24 cellular contexts compared by ENCODE assay signal in genomic region chr6:137160763-137161162, GRCh38. TPM values are rescaled to one million over a fixed set of nuclear protein-coding genes. Genes with fewer than 3 reads are reported as not detected.
DNase-seq lines count a peak whose midpoint lies in the region; ATAC-seq, FAIRE-seq and TF ChIP-seq lines count a peak whose summit lies in the region.
"Had no signal": no experiment of that assay in that cellular context is flagged by ENCODE, and none has a peak within 500 bp of the region (broad histone marks: within the 10 kb centered on the region; RNA-seq: fewer than 3 reads in every experiment).

No MANE protein-coding gene starts in this region.

- TF ChIP-seq CTCF in SK-N-SH (IDR thresholded peaks at IDR 0.05): no peak
- TF ChIP-seq CTCF in CD8-positive, alpha-beta T cell (IDR thresholded peaks at IDR 0.05): no peak
- no peak for TF ChIP-seq CTCF in prostate gland (IDR thresholded peaks at IDR 0.05)

- H3K36me3 ChIP-seq in SK-N-SH (replicated peaks in 1 of 2; ENCODE audit: control insufficient read depth in 1 of 2, insufficient read depth in 2 of 2, low read length in 1 of 2) (no peaks in the 10 kb centered on the region), prostate gland (no peaks in the 10 kb centered on the region)
- H3K36me3 ChIP-seq in CD8-positive, alpha-beta T cell (ENCODE audit: insufficient read depth, low read length): no peaks in the 10 kb centered on the region
- H3K36me3 ChIP-seq: adrenal gland, colonic mucosa, thoracic aorta, WERI-Rb-1 had no signal

- no peak overlapping the region for H3K4me3 Mint-ChIP-seq in CD8-positive, alpha-beta T cell
- H3K4me3 Mint-ChIP-seq: activated T-helper 17 cell treated with anti-CD3 and anti-CD28 coated beads, Interleukin-2, amount 50 U/mL, for 72 hours; CD14-positive monocyte; naive thymus-derived CD8-positive, alpha-beta T cell had no signal

- H3K4me1 ChIP-seq in SK-N-SH (ENCODE audit: control insufficient read depth in 1 of 2, insufficient read depth in 2 of 2, low read depth in 1 of 2, low read length in 1 of 2) (no peaks in the 10 kb centered on the region), prostate gland (replicated peaks) (no peaks in the 10 kb centered on the region)
- peaks cover 18% of the 10 kb centered on the region for H3K4me1 ChIP-seq in CD8-positive, alpha-beta T cell (ENCODE audit: insufficient read depth, low read length)
- H3K4me1 ChIP-seq: adrenal gland, colonic mucosa had no signal

- H4K20me1 ChIP-seq in SK-N-SH (ENCODE audit: insufficient read depth): no peaks in the 10 kb centered on the region

- no peaks in the 10 kb centered on the region for H3K27me3 ChIP-seq in SK-N-SH (ENCODE audit: insufficient read depth)
- H3K27me3 ChIP-seq in CD8-positive, alpha-beta T cell (ENCODE audit: insufficient read depth, low read length): no peaks in the 10 kb centered on the region
- no peaks in the 10 kb centered on the region for H3K27me3 ChIP-seq in prostate gland (replicated peaks; ENCODE audit: insufficient read depth)
- H3K27me3 ChIP-seq: adrenal gland, colonic mucosa had no signal

- TF ChIP-seq RAD21 in SK-N-SH (IDR thresholded peaks at IDR 0.05; ENCODE audit: low read length): no peak

- TF ChIP-seq POLR2A in prostate gland (IDR thresholded peaks at IDR 0.05): no peak

- no peaks in the 10 kb centered on the region for H3F3A ChIP-seq in SK-N-SH (replicated peaks; ENCODE audit: insufficient read depth)

- no peak overlapping the region for H2AFZ ChIP-seq in SK-N-SH (ENCODE audit: low read depth)

- peaks cover 26% of the 10 kb centered on the region for H3K4me1 Mint-ChIP-seq in CD8-positive, alpha-beta T cell (ENCODE audit: low read depth)

- intact Hi-C loops in CD8-positive, alpha-beta T cell (cut with DNase I, micrococcal nuclease): no loop called here
- intact Hi-C loops in prostate gland (cut with DNase I): no loop called here

- H3K79me2 ChIP-seq in SK-N-SH (ENCODE audit: insufficient read depth): no peaks in the 10 kb centered on the region

- H3K27ac Mint-ChIP-seq in CD8-positive, alpha-beta T cell: no peak overlapping the region
- H3K27ac Mint-ChIP-seq: activated T-helper 17 cell treated with anti-CD3 and anti-CD28 coated beads, Interleukin-2, amount 50 U/mL, for 72 hours; progenitor cell of endocrine pancreas had no signal

- H3K9me3 ChIP-seq in SK-N-SH (no peaks in the 10 kb centered on the region), prostate gland (no peaks in the 10 kb centered on the region)
- H3K9me3 ChIP-seq in CD8-positive, alpha-beta T cell (ENCODE audit: low read length): no peaks in the 10 kb centered on the region
- H3K9me3 ChIP-seq: adrenal gland, colonic mucosa, thoracic aorta had no signal

- no peaks in the 10 kb centered on the region for H3K9me2 ChIP-seq in SK-N-SH

- peaks cover 9% of the 10 kb centered on the region for H3K27me3 Mint-ChIP-seq in CD8-positive, alpha-beta T cell (ENCODE audit: low read depth)

- ATAC-seq in SK-N-SH treated with all-trans-retinoic acid at 6 μM for 48 hours: no peak
- ATAC-seq in CD8-positive, alpha-beta T cell: no peak
- ATAC-seq in HG03039 (IDR thresholded peaks at IDR 0.05; ENCODE audit: unreplicated experiment): no peak
- ATAC-seq: activated T-helper 17 cell treated with anti-CD3 and anti-CD28 coated beads, Interleukin-2, amount 50 U/mL, for 72 hours; naive thymus-derived CD8-positive, alpha-beta T cell had no signal

- WGBS in SK-N-SH (ENCODE audit: low lambda C conversion rate): 20% methylated on average over 3 of the region's 3 CpGs
- WGBS in prostate gland: 74% methylated on average over 3 of the region's 3 CpGs

- no peaks in the 10 kb centered on the region for H3K9me3 Mint-ChIP-seq in CD8-positive, alpha-beta T cell
- H3K9me3 Mint-ChIP-seq: activated T-helper 17 cell treated with anti-CD3 and anti-CD28 coated beads, Interleukin-2, amount 50 U/mL, for 72 hours had no signal

- CTCF ChIA-PET in SK-N-SH (lab: Yijun Ruan, JAX): no interaction called here
- CTCF ChIA-PET in CD8-positive, alpha-beta T cell (lab: Charles Lee): interaction anchor here (1.2 to 1.8 kb wide), 2 partner anchors 66 to 181 kb away, joined by 4 to 6 read pairs; no protein-coding TSS in a partner anchor

- no peak overlapping the region for H3K4me3 ChIP-seq in SK-N-SH (ENCODE audit: low read depth in 2 of 2, low read length in 1 of 2)
- H3K4me3 ChIP-seq in CD8-positive, alpha-beta T cell (ENCODE audit: low read depth, low read length): no peak overlapping the region
- no peak overlapping the region for H3K4me3 ChIP-seq in prostate gland
- H3K4me3 ChIP-seq: adrenal gland, colonic mucosa, smooth muscle cell, thoracic aorta had no signal

- no peak overlapping the region for H3K4me2 ChIP-seq in SK-N-SH
- H3K4me2 ChIP-seq: KMS-11, smooth muscle cell had no signal

- DNase-seq in SK-N-SH: no peak
- peak; percentile 53 for DNase-seq in astrocyte of the hippocampus (ENCODE audit: low read depth, low spot score)
- peak; percentile 56 for DNase-seq in kidney glomerular epithelial cell (lab: John Stamatoyannopoulos, UW)
- DNase-seq in urothelium cell line (ENCODE audit: low spot score): peak; percentile 37
- no peak for DNase-seq in CD8-positive, alpha-beta T cell
- DNase-seq in prostate gland (ENCODE audit: low spot score): no peak
- DNase-seq: adrenal gland; colonic mucosa; naive thymus-derived CD8-positive, alpha-beta T cell; NCI-H1417; stimulated activated CD4-positive, alpha-beta T cell treated with anti-CD3 and anti-CD28 coated beads, Interleukin-4, amount 100 ng/mL, for 4 hours; WERI-Rb-1 had no signal

- no peak for TF ChIP-seq EP300 in SK-N-SH (IDR thresholded peaks at IDR 0.05; ENCODE audit: borderline replicate concordance in 1 of 2, low read depth in 1 of 2, low read length in 1 of 2)

- POLR2A ChIA-PET in SK-N-SH (lab: Yijun Ruan, JAX): no interaction called here
- POLR2A ChIA-PET in CD8-positive, alpha-beta T cell (lab: Charles Lee): no interaction called here

- peak; percentile 5 for FAIRE-seq in urothelium cell line (lab: Jason Lieb, UNC)
- FAIRE-seq: endometrium, H54 had no signal

- H3K9ac ChIP-seq in SK-N-SH: no peak overlapping the region
- H3K9ac ChIP-seq: KMS-11 had no signal

- H3K27ac ChIP-seq in SK-N-SH (ENCODE audit: low read depth in 2 of 2, low read length in 1 of 2) (no peak overlapping the region), prostate gland (no peak overlapping the region)
- H3K27ac ChIP-seq in CD8-positive, alpha-beta T cell (ENCODE audit: low read depth, low read length): no peak overlapping the region
- H3K27ac ChIP-seq: 22Rv1, adrenal gland, colonic mucosa, KMS-11, thoracic aorta, WERI-Rb-1 had no signal

- no peaks in the 10 kb centered on the region for H3K36me3 Mint-ChIP-seq in CD8-positive, alpha-beta T cell

TF ChIP-seq in SK-N-SH treated with all-trans-retinoic acid at 6 μM for 48 hours, 23 proteins besides CTCF, POLR2A, EP300 and RAD21 (continues in another document):
- TF ChIP-seq, protein P1, sequence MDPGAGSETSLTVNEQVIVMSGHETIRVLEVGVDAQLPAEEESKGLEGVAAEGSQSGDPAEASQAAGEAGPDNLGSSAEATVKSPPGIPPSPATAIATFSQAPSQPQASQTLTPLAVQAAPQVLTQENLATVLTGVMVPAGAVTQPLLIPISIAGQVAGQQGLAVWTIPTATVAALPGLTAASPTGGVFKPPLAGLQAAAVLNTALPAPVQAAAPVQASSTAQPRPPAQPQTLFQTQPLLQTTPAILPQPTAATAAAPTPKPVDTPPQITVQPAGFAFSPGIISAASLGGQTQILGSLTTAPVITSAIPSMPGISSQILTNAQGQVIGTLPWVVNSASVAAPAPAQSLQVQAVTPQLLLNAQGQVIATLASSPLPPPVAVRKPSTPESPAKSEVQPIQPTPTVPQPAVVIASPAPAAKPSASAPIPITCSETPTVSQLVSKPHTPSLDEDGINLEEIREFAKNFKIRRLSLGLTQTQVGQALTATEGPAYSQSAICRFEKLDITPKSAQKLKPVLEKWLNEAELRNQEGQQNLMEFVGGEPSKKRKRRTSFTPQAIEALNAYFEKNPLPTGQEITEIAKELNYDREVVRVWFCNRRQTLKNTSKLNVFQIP (CRISPR knock-in tag; IDR thresholded peaks at IDR 0.05; ENCODE audit: borderline replicate concordance, low read depth): no peak
- TF ChIP-seq CSDC2 (CRISPR knock-in tag; IDR thresholded peaks at IDR 0.05) (no peak), ZFP3 (CRISPR knock-in tag; IDR thresholded peaks at IDR 0.05) (no peak), PPARA (CRISPR knock-in tag; IDR thresholded peaks at IDR 0.05; ENCODE audit: borderline replicate concordance) (no peak), TCF4 (CRISPR knock-in tag; IDR thresholded peaks at IDR 0.05; ENCODE audit: borderline replicate concordance) (no peak), TOX (CRISPR knock-in tag; IDR thresholded peaks at IDR 0.05; ENCODE audit: borderline replicate concordance) (no peak)

TF ChIP-seq in SK-N-SH, 30 proteins besides CTCF, POLR2A, EP300 and RAD21:
- TF ChIP-seq EZH2phosphoT487 (IDR thresholded peaks at IDR 0.05; ENCODE audit: borderline replicate concordance, low read depth): no peak
- no peak for TF ChIP-seq IRF3 (IDR thresholded peaks at IDR 0.05; ENCODE audit: low read depth, low read length)
- no peak for TF ChIP-seq MEF2A (IDR thresholded peaks at IDR 0.05; ENCODE audit: borderline replicate concordance, low read depth)
- no peak for TF ChIP-seq TEAD4 (IDR thresholded peaks at IDR 0.05; ENCODE audit: borderline replicate concordance, insufficient read depth)
- TF ChIP-seq TAF1 (IDR thresholded peaks at IDR 0.05; ENCODE audit: borderline replicate concordance, low read depth, low read length): no peak

RNA-seq across cellular contexts. Expression of gene IL22RA2, which starts 12.7 kb away (rescaled TPM):
- polyA plus RNA-seq in SK-N-SH (2012; rRNA removed): not detected in 2 replicates
- polyA plus RNA-seq in SK-N-SH (2012; cell fraction: cytosol; rRNA removed): not detected in 2 replicates
- not detected in 2 replicates for polyA plus RNA-seq in SK-N-SH (2012; cell fraction: nucleus; rRNA removed)
- not detected for total RNA-seq in CD8-positive, alpha-beta T cell
- not detected for total RNA-seq in prostate gland
- total RNA-seq: activated T-helper 17 cell treated with anti-CD3 and anti-CD28 coated beads, Interleukin-2, amount 50 U/mL, for 72 hours; adrenal gland; lung microvascular endothelial cell; naive thymus-derived CD8-positive, alpha-beta T cell; progenitor cell of endocrine pancreas; smooth muscle cell; thoracic aorta had no signal
- polyA plus RNA-seq: adrenal gland; CD14-positive monocyte; naive thymus-derived CD8-positive, alpha-beta T cell; smooth muscle cell had no signal

RNA-seq across cellular contexts. Expression of gene IFNGR1, which starts 58.4 kb away (rescaled TPM):
- 11.5 and 16.7 TPM in 2 replicates for polyA plus RNA-seq in SK-N-SH (2012; rRNA removed)
- polyA plus RNA-seq in SK-N-SH (2012; cell fraction: cytosol; rRNA removed): 18.5 and 18.7 TPM in 2 replicates
- polyA plus RNA-seq in SK-N-SH (2012; cell fraction: nucleus; rRNA removed): 4.7 and 14.5 TPM in 2 replicates
- total RNA-seq in CD8-positive, alpha-beta T cell: 100 to 1,000 TPM; 106 to 117 TPM
- 10 to 100 TPM; 65.3 to 93.7 TPM for total RNA-seq in prostate gland

Comparison
In these comparisons a context has a peak if more than half of its experiments do, and no peak if none do; other contexts are left out.
1. DNase-seq: peak in astrocyte of the hippocampus (single experiment), kidney glomerular epithelial cell (single experiment) and urothelium cell line (single experiment); none in SK-N-SH (single experiment), CD8-positive, alpha-beta T cell (0 of 7) and prostate gland (single experiment).